ENCODE assay signal across 9 cellular contexts in genomic region chr17:66540131-66540781, GRCh38.
DNase-seq lines count a peak whose midpoint lies in the region; ATAC-seq and TF ChIP-seq lines count a peak whose summit lies in the region.
"Had no signal": no experiment of that assay in that cellular context is flagged by ENCODE, and none has a peak within 500 bp of the region (broad histone marks: within the 10 kb centered on the region; RNA-seq: fewer than 3 reads in every experiment).

No MANE protein-coding gene starts in this region.

- H3K79me2 ChIP-seq in mammary epithelial cell (ENCODE audit: insufficient read depth, low read length) = no peaks in the 10 kb centered on the region

- no peaks in the 10 kb centered on the region for H4K20me1 ChIP-seq in mammary epithelial cell (ENCODE audit: insufficient read depth, low read length)

- in situ Hi-C loops in mammary epithelial cell (cut with MboI; ENCODE audit: low sequenced_read_pairs in 2 of 2) = no loop called here

- peak; percentile 78 for DNase-seq in Jurkat, Clone E6-1 (ENCODE audit: low read depth, low spot score)
- DNase-seq in mammary epithelial cell = peak; percentile 92
- DNase-seq in iris pigment epithelial cell (ENCODE audit: low read depth) = peak; percentile 93
- peak in 48 of 49 donors; percentile 45 to 95 (median 86) for DNase-seq in substantia nigra (lab: John Stamatoyannopoulos, UW)
- no peak for DNase-seq in activated CD4-positive, CD25-positive, alpha-beta regulatory T cell (lab: John Stamatoyannopoulos, UW)

- no peaks in the 10 kb centered on the region for H3K36me3 ChIP-seq in mammary epithelial cell (ENCODE audit: insufficient read depth, low read length)

- ATAC-seq in HG02840 (IDR thresholded peaks at IDR 0.05; ENCODE audit: low FRiP score, unreplicated experiment) = no peak
- no peak for ATAC-seq in HG03196 (IDR thresholded peaks at IDR 0.05; ENCODE audit: unreplicated experiment)
- ATAC-seq: body of pancreas had no signal

- H3K4me2 ChIP-seq in mammary epithelial cell (ENCODE audit: insufficient read depth, low read depth, low read length) = peak overlapping the region; percentile 77

- peak overlapping the region; percentile 22 for H3K9ac ChIP-seq in mammary epithelial cell (ENCODE audit: insufficient read depth, low read length)

- BruUV-seq in mammary epithelial cell (replicated peaks; lab: Mats Ljungman, UMichigan) = no TSS peak

- peak overlapping the region; percentile 45 for H3K4me3 ChIP-seq in Jurkat, Clone E6-1 (ENCODE audit: low read length)
- no peak overlapping the region for H3K4me3 ChIP-seq in mammary epithelial cell (replicated peaks in 1 of 3; ENCODE audit: insufficient read depth in 1 of 3, low read depth in 2 of 3, low read length in 3 of 3)
- H3K4me3 ChIP-seq: body of pancreas had no signal

- no peaks in the 10 kb centered on the region for H3K27me3 ChIP-seq in mammary epithelial cell (ENCODE audit: insufficient read depth, low read length)
- H3K27me3 ChIP-seq: body of pancreas had no signal

- H3K27ac ChIP-seq in mammary epithelial cell (ENCODE audit: insufficient read depth, low read depth, low read length) (peak overlapping the region; percentile 66), substantia nigra (ENCODE audit: low read depth, low read length, poor library complexity, severe bottlenecking) (peak overlapping the region; percentile 76)
- H3K27ac ChIP-seq: body of pancreas, HL-60 had no signal

- dilution Hi-C loops in mammary epithelial cell (cut with HindIII; ENCODE audit: low sequenced_read_pairs) = no loop called here

- CTCF ChIA-PET in mammary epithelial cell (lab: Charles Lee; ENCODE audit: low non-redundant PET) = no interaction called here

- peaks cover 47% of the 10 kb centered on the region for H3K4me1 ChIP-seq in mammary epithelial cell (ENCODE audit: insufficient read depth, low read length)

- H2AFZ ChIP-seq in mammary epithelial cell (ENCODE audit: low read depth, low read length) = peak overlapping the region; percentile 77

- intact Hi-C loops in mammary epithelial cell (cut with micrococcal nuclease) = loop anchor here (5.0 kb wide), 1 partner anchor 73 kb away; no protein-coding TSS in a partner anchor

- H3K9me3 ChIP-seq in mammary epithelial cell (replicated peaks; ENCODE audit: insufficient read depth, low read length) = no peaks in the 10 kb centered on the region
- H3K9me3 ChIP-seq: body of pancreas had no signal

- 8% methylated on average over 4 of the region's 17 CpGs for WGBS in mammary epithelial cell (ENCODE audit: low coverage, missing lambda C conversion rate)

- TF ChIP-seq CTCF in mammary epithelial cell (conservative IDR thresholded peaks at IDR 0.05 in 1 of 2, IDR thresholded peaks at IDR 0.05 in 1 of 2; ENCODE audit: extremely low read depth in 1 of 2, insufficient read depth in 1 of 2, low read depth in 1 of 2, low read length in 2 of 2) = no peak

Comparison
In these comparisons a context has a peak if more than half of its experiments do, and no peak if none do; other contexts are left out.
1. DNase-seq: peak in Jurkat, Clone E6-1 (single experiment), mammary epithelial cell (single experiment), iris pigment epithelial cell (single experiment) and substantia nigra (48 of 49); none in activated CD4-positive, CD25-positive, alpha-beta regulatory T cell (0 of 4).